In the genomic region with DNA sequence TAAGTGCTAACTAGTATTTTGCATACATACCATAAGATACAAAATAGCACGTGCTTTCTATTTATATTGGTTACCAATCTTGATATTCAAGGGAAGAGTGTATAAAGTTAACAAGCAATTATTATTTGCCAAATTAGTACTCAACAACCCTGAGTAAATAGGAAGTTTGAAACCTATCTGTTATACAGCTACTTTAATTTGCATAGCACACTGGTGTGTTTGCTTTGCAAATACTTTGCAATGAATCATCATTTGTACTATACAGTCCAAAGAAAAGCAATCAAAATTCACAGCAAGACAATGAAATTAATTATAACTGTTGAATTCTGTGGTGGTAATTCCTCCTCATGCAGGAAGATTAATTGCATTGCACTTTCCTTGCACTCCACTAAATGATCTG, we compare ENCODE assay signal across 29 cellular contexts.
DNase-seq lines count a peak whose midpoint lies in the region; TF ChIP-seq lines count a peak whose summit lies in the region.
"Had no signal": no experiment of that assay in that cellular context is flagged by ENCODE, and none has a peak within 500 bp of the region (broad histone marks: within the 10 kb centered on the region; RNA-seq: fewer than 3 reads in every experiment).

No MANE protein-coding gene starts in this region.

- in situ Hi-C loops in astrocyte of the spinal cord (cut with HindIII; ENCODE audit: low sequenced_read_pairs) = no loop called here

- no peak overlapping the region for H3K4me3 Mint-ChIP-seq in neural progenitor cell
- H3K4me3 Mint-ChIP-seq: activated naive CD8-positive, alpha-beta T cell treated with anti-CD3 and anti-CD28 coated beads, Interleukin-2, amount 10 ng/mL, durations not matched to agents 7 days and 5 days; activated T-cell treated with anti-CD3 and anti-CD28 coated beads, Interleukin-2, amount 50 U/mL, for 24 hours; memory B cell; stimulated activated memory B cell treated with anti-CD40 and anti-IgM and Interleukin-4, amounts not matched to agents 10 μg/mL and 1 μg/mL and 100 μg/mL, for 72 hours had no signal

- no peaks in the 10 kb centered on the region for H3K27me3 ChIP-seq in neural progenitor cell
- H3K27me3 ChIP-seq in tibial nerve = no peaks in the 10 kb centered on the region
- H3K27me3 ChIP-seq: body of pancreas, gastroesophageal sphincter, upper lobe of left lung had no signal

- H4K20me1 ChIP-seq in neural progenitor cell (ENCODE audit: low read depth) = no peaks in the 10 kb centered on the region

- H3K4me1 ChIP-seq in neural progenitor cell = peaks cover 55% of the 10 kb centered on the region
- H3K4me1 ChIP-seq in tibial nerve = no peaks in the 10 kb centered on the region
- H3K4me1 ChIP-seq: body of pancreas, gastroesophageal sphincter, upper lobe of left lung had no signal

- no peak overlapping the region for H3K4me2 ChIP-seq in neural progenitor cell

- H3F3A ChIP-seq in neural progenitor cell (ENCODE audit: low read depth) = peaks cover 15% of the 10 kb centered on the region

- no peak for TF ChIP-seq CTCF in astrocyte of the spinal cord (IDR thresholded peaks at IDR 0.05; ENCODE audit: low read depth, low read length)
- TF ChIP-seq CTCF in neural progenitor cell (IDR thresholded peaks at IDR 0.05) = no peak
- TF ChIP-seq CTCF in tibial nerve (IDR thresholded peaks at IDR 0.05) = no peak

- peaks cover 36% of the 10 kb centered on the region for H3K4me1 Mint-ChIP-seq in neural progenitor cell
- H3K4me1 Mint-ChIP-seq: activated naive CD8-positive, alpha-beta T cell treated with anti-CD3 and anti-CD28 coated beads, Interleukin-2, amount 10 ng/mL, durations not matched to agents 7 days and 5 days; memory B cell; stimulated activated memory B cell treated with anti-CD40 and anti-IgM and Interleukin-4, amounts not matched to agents 10 μg/mL and 1 μg/mL and 100 μg/mL, for 72 hours had no signal

- H2AFZ ChIP-seq in neural progenitor cell (replicated peaks) = no peak overlapping the region

- 89 to 96% methylated on average over 1 of the region's 1 CpG for WGBS in tibial nerve, 2 donors

- no peaks in the 10 kb centered on the region for H3K27me3 Mint-ChIP-seq in neural progenitor cell (ENCODE audit: insufficient read depth, low read depth)
- H3K27me3 Mint-ChIP-seq: activated naive CD8-positive, alpha-beta T cell treated with anti-CD3 and anti-CD28 coated beads, Interleukin-2, amount 10 ng/mL, durations not matched to agents 7 days and 5 days; activated T-cell treated with anti-CD3 and anti-CD28 coated beads, Interleukin-2, amount 50 U/mL, for 24 hours; stimulated activated memory B cell treated with anti-CD40 and anti-IgM and Interleukin-4, amounts not matched to agents 10 μg/mL and 1 μg/mL and 100 μg/mL, for 72 hours had no signal

- H3K4me3 ChIP-seq in astrocyte of the spinal cord (ENCODE audit: low read depth, low read length) = no peak overlapping the region
- no peak overlapping the region for H3K4me3 ChIP-seq in neural progenitor cell
- H3K4me3 ChIP-seq in tibial nerve = no peak overlapping the region
- H3K4me3 ChIP-seq: body of pancreas, dorsolateral prefrontal cortex, gastroesophageal sphincter, GM12878, upper lobe of left lung had no signal

- no peak overlapping the region for H3K9ac ChIP-seq in neural progenitor cell

- TF ChIP-seq EP300 in tibial nerve (IDR thresholded peaks at IDR 0.05) = no peak

- H3K9me3 ChIP-seq in neural progenitor cell (ENCODE audit: low read depth) (peaks cover 4% of the 10 kb centered on the region), tibial nerve (no peaks in the 10 kb centered on the region)
- H3K9me3 ChIP-seq: body of pancreas, gastroesophageal sphincter, upper lobe of left lung had no signal

- no peak overlapping the region for H3K27ac Mint-ChIP-seq in neural progenitor cell
- H3K27ac Mint-ChIP-seq: activated naive CD8-positive, alpha-beta T cell treated with anti-CD3 and anti-CD28 coated beads, Interleukin-2, amount 10 ng/mL, durations not matched to agents 7 days and 5 days; activated T-cell treated with anti-CD3 and anti-CD28 coated beads, Interleukin-2, amount 50 U/mL, for 24 hours; memory B cell; stimulated activated memory B cell treated with anti-CD40 and anti-IgM and Interleukin-4, amounts not matched to agents 10 μg/mL and 1 μg/mL and 100 μg/mL, for 72 hours had no signal

- H3K79me2 ChIP-seq in neural progenitor cell (ENCODE audit: low read depth) = no peaks in the 10 kb centered on the region

- H3K9me3 Mint-ChIP-seq in neural progenitor cell = no peaks in the 10 kb centered on the region
- H3K9me3 Mint-ChIP-seq: activated naive CD8-positive, alpha-beta T cell treated with anti-CD3 and anti-CD28 coated beads, Interleukin-2, amount 10 ng/mL, durations not matched to agents 7 days and 5 days; memory B cell; stimulated activated memory B cell treated with anti-CD40 and anti-IgM and Interleukin-4, amounts not matched to agents 10 μg/mL and 1 μg/mL and 100 μg/mL, for 72 hours had no signal

- no peak for TF ChIP-seq POLR2A in tibial nerve (IDR thresholded peaks at IDR 0.05)

- H3K36me3 ChIP-seq in neural progenitor cell (no peaks in the 10 kb centered on the region), tibial nerve (no peaks in the 10 kb centered on the region)
- H3K36me3 ChIP-seq: gastroesophageal sphincter, upper lobe of left lung had no signal

- H3K27ac ChIP-seq in neural progenitor cell = no peak overlapping the region
- no peak overlapping the region for H3K27ac ChIP-seq in tibial nerve
- H3K27ac ChIP-seq: body of pancreas, dorsolateral prefrontal cortex, gastroesophageal sphincter, upper lobe of left lung, VCaP had no signal

- DNase-seq in EH (ENCODE audit: low read depth) (peak; percentile 37), ELR (ENCODE audit: low read depth) (peak; percentile 31), NCI-H526 (lab: John Stamatoyannopoulos, UW) (peak; percentile 58 to 59), astrocyte of the spinal cord (ENCODE audit: low read depth, low spot score) (peak; percentile 11), neural progenitor cell (ENCODE audit: low spot score) (no peak), HUDEP-2 (lab: John Stamatoyannopoulos, UW; ENCODE audit: unreplicated experiment in 76 of 76) (no peak), tibial nerve (ENCODE audit: low spot score in 2 of 2) (no peak)
- DNase-seq: activated CD4-positive, alpha-beta T cell treated with anti-CD3 and anti-CD28 coated beads for 48 hours; activated gamma-delta T cell; activated naive CD8-positive, alpha-beta T cell treated with anti-CD3 and anti-CD28 coated beads, Interleukin-2, amount 10 ng/mL, durations not matched to agents 7 days and 5 days; activated T-cell treated with anti-CD3 and anti-CD28 coated beads, Interleukin-2, amount 50 U/mL, for 24 hours; body of pancreas; C1 segment of cervical spinal cord; cerebellar nuclear complex; dorsolateral prefrontal cortex; hippocampal formation; left colon; NCI-H2171 treated with DMSO at 0.1 percent for 48 hours; right cardiac atrium; SHP77 treated with DMSO at 0.1 percent for 48 hours; stimulated activated CD4-positive, alpha-beta T cell treated with anti-CD3 and anti-CD28 coated beads, Interleukin-4, amount 100 ng/mL, for 1 hour; substantia nigra; T-helper 9 cell; upper lobe of left lung had no signal

- H3K36me3 Mint-ChIP-seq in neural progenitor cell = no peaks in the 10 kb centered on the region
- H3K36me3 Mint-ChIP-seq: activated naive CD8-positive, alpha-beta T cell treated with anti-CD3 and anti-CD28 coated beads, Interleukin-2, amount 10 ng/mL, durations not matched to agents 7 days and 5 days; memory B cell; stimulated activated memory B cell treated with anti-CD40 and anti-IgM and Interleukin-4, amounts not matched to agents 10 μg/mL and 1 μg/mL and 100 μg/mL, for 72 hours had no signal

Comparison
In these comparisons a context has a peak if more than half of its experiments do, and no peak if none do; other contexts are left out.
1. DNase-seq: peak in EH (single experiment), ELR (single experiment), NCI-H526 (2 of 2) and astrocyte of the spinal cord (single experiment); none in neural progenitor cell (single experiment), HUDEP-2 (0 of 76) and tibial nerve (0 of 2).